Comparison of ENCODE assay signal across 10 cellular contexts in genomic region chr1:54331091-54331772, GRCh38.
A peak's percentile ranks its signal among the peaks of the same experiment; 100 is the strongest.
DNase-seq lines count a peak whose midpoint lies in the region; ATAC-seq and TF ChIP-seq lines count a peak whose summit lies in the region.
"Had no signal": no experiment of that assay in that cellular context is flagged by ENCODE, and none has a peak within 500 bp of the region (broad histone marks: within the 10 kb centered on the region; RNA-seq: fewer than 3 reads in every experiment).

No MANE protein-coding gene starts in this region.

- H3K4me1 Mint-ChIP-seq in endothelial cell (ENCODE audit: unreplicated experiment) (peaks cover 90% of the 10 kb centered on the region), progenitor cell of endocrine pancreas (ENCODE audit: low read depth) (peaks cover 76% of the 10 kb centered on the region)
- H3K4me1 Mint-ChIP-seq in stimulated activated naive CD8-positive, alpha-beta T cell treated with anti-CD3 and anti-CD28 coated beads, Interleukin-15, amount 100 ng/mL, for 72 hours = peaks cover 85% of the 10 kb centered on the region
- peaks cover 14% of the 10 kb centered on the region for H3K4me1 Mint-ChIP-seq in activated naive CD4-positive, alpha-beta T cell treated with anti-CD3 and anti-CD28 coated beads, Interleukin-2, amount 10 ng/mL, durations not matched to agents 7 days and 5 days

- no peak for ATAC-seq in stimulated activated naive CD8-positive, alpha-beta T cell treated with anti-CD3 and anti-CD28 coated beads, Interleukin-15, amount 100 ng/mL, for 72 hours

- CTCF ChIA-PET in activated naive CD4-positive, alpha-beta T cell treated with anti-CD3 and anti-CD28 coated beads, Interleukin-2, amount 10 ng/mL, durations not matched to agents 7 days and 5 days (lab: Charles Lee) = no interaction called here

- peak overlapping the region; percentile 76 for H3K27ac Mint-ChIP-seq in endothelial cell (ENCODE audit: unreplicated experiment)
- H3K27ac Mint-ChIP-seq in progenitor cell of endocrine pancreas = peak overlapping the region; percentile 56
- no peak overlapping the region for H3K27ac Mint-ChIP-seq in stimulated activated naive CD8-positive, alpha-beta T cell treated with anti-CD3 and anti-CD28 coated beads, Interleukin-15, amount 100 ng/mL, for 72 hours
- no peak overlapping the region for H3K27ac Mint-ChIP-seq in activated naive CD4-positive, alpha-beta T cell treated with anti-CD3 and anti-CD28 coated beads, Interleukin-2, amount 10 ng/mL, durations not matched to agents 7 days and 5 days

- no peaks in the 10 kb centered on the region for H3K9me3 Mint-ChIP-seq in endothelial cell (ENCODE audit: unreplicated experiment)
- H3K9me3 Mint-ChIP-seq in progenitor cell of endocrine pancreas (ENCODE audit: low read depth) = no peaks in the 10 kb centered on the region
- no peaks in the 10 kb centered on the region for H3K9me3 Mint-ChIP-seq in stimulated activated naive CD8-positive, alpha-beta T cell treated with anti-CD3 and anti-CD28 coated beads, Interleukin-15, amount 100 ng/mL, for 72 hours
- H3K9me3 Mint-ChIP-seq in activated naive CD4-positive, alpha-beta T cell treated with anti-CD3 and anti-CD28 coated beads, Interleukin-2, amount 10 ng/mL, durations not matched to agents 7 days and 5 days = no peaks in the 10 kb centered on the region

- DNase-seq in DMS 273 treated with DMSO at 0.1 percent for 48 hours (lab: John Stamatoyannopoulos, UW) (peak; percentile 30), NCI-H2171 (lab: John Stamatoyannopoulos, UW) (peak; percentile 58), endothelial cell (ENCODE audit: low spot score) (no peak), progenitor cell of endocrine pancreas (ENCODE audit: low spot score, unreplicated experiment) (no peak), NCI-H1930 (lab: John Stamatoyannopoulos, UW) (no peak), NCI-H187 treated with DMSO at 0.1 percent for 48 hours (lab: John Stamatoyannopoulos, UW) (no peak)
- no peak for DNase-seq in stimulated activated naive CD8-positive, alpha-beta T cell treated with anti-CD3 and anti-CD28 coated beads, Interleukin-15, amount 100 ng/mL, for 72 hours
- DNase-seq in activated naive CD4-positive, alpha-beta T cell treated with anti-CD3 and anti-CD28 coated beads, Interleukin-2, amount 10 ng/mL, durations not matched to agents 7 days and 5 days = no peak
- DNase-seq: MG63, SHP77 had no signal

- H3K27me3 Mint-ChIP-seq in endothelial cell (ENCODE audit: unreplicated experiment) (peaks cover 13% of the 10 kb centered on the region), progenitor cell of endocrine pancreas (no peaks in the 10 kb centered on the region)
- no peaks in the 10 kb centered on the region for H3K27me3 Mint-ChIP-seq in stimulated activated naive CD8-positive, alpha-beta T cell treated with anti-CD3 and anti-CD28 coated beads, Interleukin-15, amount 100 ng/mL, for 72 hours
- H3K27me3 Mint-ChIP-seq in activated naive CD4-positive, alpha-beta T cell treated with anti-CD3 and anti-CD28 coated beads, Interleukin-2, amount 10 ng/mL, durations not matched to agents 7 days and 5 days = no peaks in the 10 kb centered on the region

- no peak for TF ChIP-seq CTCF in endothelial cell (IDR thresholded peaks at IDR 0.05; ENCODE audit: unreplicated experiment)
- TF ChIP-seq CTCF in progenitor cell of endocrine pancreas (IDR thresholded peaks at IDR 0.05; ENCODE audit: unreplicated experiment) = no peak

- H3K36me3 Mint-ChIP-seq in endothelial cell (ENCODE audit: low read depth, unreplicated experiment) = peaks cover 6% of the 10 kb centered on the region
- peaks cover 2% of the 10 kb centered on the region for H3K36me3 Mint-ChIP-seq in progenitor cell of endocrine pancreas (ENCODE audit: insufficient read depth)
- H3K36me3 Mint-ChIP-seq in activated naive CD4-positive, alpha-beta T cell treated with anti-CD3 and anti-CD28 coated beads, Interleukin-2, amount 10 ng/mL, durations not matched to agents 7 days and 5 days = peaks cover 12% of the 10 kb centered on the region

- H3K4me3 Mint-ChIP-seq in endothelial cell (ENCODE audit: unreplicated experiment) (peak overlapping the region; percentile 9), progenitor cell of endocrine pancreas (ENCODE audit: low read depth) (no peak overlapping the region)
- H3K4me3 Mint-ChIP-seq in stimulated activated naive CD8-positive, alpha-beta T cell treated with anti-CD3 and anti-CD28 coated beads, Interleukin-15, amount 100 ng/mL, for 72 hours = no peak overlapping the region
- H3K4me3 Mint-ChIP-seq in activated naive CD4-positive, alpha-beta T cell treated with anti-CD3 and anti-CD28 coated beads, Interleukin-2, amount 10 ng/mL, durations not matched to agents 7 days and 5 days = no peak overlapping the region

Comparison
In these comparisons a context has a peak if more than half of its experiments do, and no peak if none do; other contexts are left out.
1. DNase-seq: peak in DMS 273 treated with DMSO at 0.1 percent for 48 hours (single experiment) and NCI-H2171 (single experiment); none in endothelial cell (single experiment), progenitor cell of endocrine pancreas (single experiment), stimulated activated naive CD8-positive, alpha-beta T cell treated with anti-CD3 and anti-CD28 coated beads, Interleukin-15, amount 100 ng/mL, for 72 hours (0 of 2), activated naive CD4-positive, alpha-beta T cell treated with anti-CD3 and anti-CD28 coated beads, Interleukin-2, amount 10 ng/mL, durations not matched to agents 7 days and 5 days (single experiment), NCI-H1930 (0 of 2) and NCI-H187 treated with DMSO at 0.1 percent for 48 hours (single experiment).
2. H3K27ac Mint-ChIP-seq: peak in endothelial cell (single experiment) and progenitor cell of endocrine pancreas (single experiment); none in stimulated activated naive CD8-positive, alpha-beta T cell treated with anti-CD3 and anti-CD28 coated beads, Interleukin-15, amount 100 ng/mL, for 72 hours (0 of 2) and activated naive CD4-positive, alpha-beta T cell treated with anti-CD3 and anti-CD28 coated beads, Interleukin-2, amount 10 ng/mL, durations not matched to agents 7 days and 5 days (single experiment).